ENCODE assay signal across 18 cellular contexts in the genomic region with DNA sequence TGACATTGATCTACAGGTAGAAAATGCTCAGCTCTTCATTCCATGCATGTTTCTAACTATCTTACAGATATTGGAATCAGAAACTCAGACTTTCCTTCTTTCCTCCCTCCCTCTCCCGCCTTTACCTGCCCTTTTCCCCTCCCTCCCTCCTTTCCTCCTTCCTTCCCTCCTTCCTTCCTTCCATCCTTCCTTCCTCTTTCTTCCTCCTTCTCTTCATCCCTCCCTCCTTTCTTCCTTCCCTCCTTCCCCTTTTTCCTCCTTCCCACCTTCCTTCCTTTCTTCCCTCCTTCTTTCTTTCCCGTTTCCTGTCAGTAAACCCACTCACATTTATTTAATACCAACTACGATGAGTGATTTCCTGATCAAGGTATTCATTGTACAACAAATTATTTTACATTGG.
"Had no signal": no experiment of that assay in that cellular context is flagged by ENCODE, and none has a peak within 500 bp of the region (broad histone marks: within the 10 kb centered on the region; RNA-seq: fewer than 3 reads in every experiment).

No MANE protein-coding gene starts in this region.

- H3K9me3 Mint-ChIP-seq: activated CD4-positive, alpha-beta memory T cell treated with anti-CD3 and anti-CD28 coated beads for 36 hours; activated CD4-positive, alpha-beta T cell treated with anti-CD3 and anti-CD28 coated beads, Interleukin-2, amount 10 ng/mL, durations not matched to agents 7 days and 5 days; activated naive CD4-positive, alpha-beta T cell treated with anti-CD3 and anti-CD28 coated beads for 36 hours; activated T-cell treated with anti-CD3 and anti-CD28 coated beads, Interleukin-2, amount 50 U/mL, for 4 hours had no signal

- ATAC-seq: activated T-cell treated with anti-CD3 and anti-CD28 coated beads, Interleukin-2, amount 50 U/mL, for 4 hours; T-helper 17 cell had no signal

- DNase-seq: activated CD4-positive, alpha-beta memory T cell treated with anti-CD3 and anti-CD28 coated beads for 36 hours; activated CD4-positive, alpha-beta T cell treated with anti-CD3 and anti-CD28 coated beads, Interleukin-2, amount 10 ng/mL, durations not matched to agents 7 days and 5 days; activated CD4-positive, CD25-positive, alpha-beta regulatory T cell; activated CD8-positive, alpha-beta memory T cell treated with anti-CD3 and anti-CD28 coated beads for 24 hours; activated gamma-delta T cell; activated naive CD4-positive, alpha-beta T cell treated with anti-CD3 and anti-CD28 coated beads for 36 hours; activated T-cell treated with anti-CD3 and anti-CD28 coated beads, Interleukin-2, amount 50 U/mL, for 4 hours; cerebellar nuclear complex; NCI-H1048; NCI-H187 treated with DMSO at 0.1 percent for 48 hours; NCI-H2081 treated with DMSO at 0.1 percent for 48 hours; NCI-H446; NCI-H524 treated with DMSO at 0.1 percent for 48 hours; NCI-H82; SIG-M5; T-helper 17 cell; T-helper 9 cell had no signal

- H3K36me3 Mint-ChIP-seq: activated CD4-positive, alpha-beta memory T cell treated with anti-CD3 and anti-CD28 coated beads for 36 hours; activated naive CD8-positive, alpha-beta T cell had no signal

- H3K4me1 Mint-ChIP-seq: activated CD4-positive, alpha-beta T cell treated with anti-CD3 and anti-CD28 coated beads, Interleukin-2, amount 10 ng/mL, durations not matched to agents 7 days and 5 days; T-helper 17 cell had no signal

- H3K4me3 Mint-ChIP-seq: activated CD4-positive, alpha-beta memory T cell treated with anti-CD3 and anti-CD28 coated beads for 36 hours; activated CD4-positive, alpha-beta T cell treated with anti-CD3 and anti-CD28 coated beads, Interleukin-2, amount 10 ng/mL, durations not matched to agents 7 days and 5 days; activated naive CD4-positive, alpha-beta T cell treated with anti-CD3 and anti-CD28 coated beads for 36 hours; activated naive CD8-positive, alpha-beta T cell; activated T-cell treated with anti-CD3 and anti-CD28 coated beads, Interleukin-2, amount 50 U/mL, for 4 hours; T-helper 17 cell had no signal

- H3K27ac Mint-ChIP-seq: activated CD4-positive, alpha-beta memory T cell treated with anti-CD3 and anti-CD28 coated beads for 36 hours; activated CD4-positive, alpha-beta T cell treated with anti-CD3 and anti-CD28 coated beads, Interleukin-2, amount 10 ng/mL, durations not matched to agents 7 days and 5 days; activated naive CD4-positive, alpha-beta T cell treated with anti-CD3 and anti-CD28 coated beads for 36 hours; activated naive CD8-positive, alpha-beta T cell; T-helper 17 cell had no signal
